ENCODE assay signal across 8 cellular contexts in genomic region chr17:64129765-64130558, GRCh38. TPM values are rescaled to one million over a fixed set of nuclear protein-coding genes. Genes with fewer than 3 reads are reported as not detected.
DNase-seq lines count a peak whose midpoint lies in the region; ATAC-seq and TF ChIP-seq lines count a peak whose summit lies in the region.

TSS of gene ERN1 (minus strand) at chr17:64130144. CDS start at chr17:64130029, 115 bp downstream.

- no peaks in the 10 kb centered on the region for H3K9me2 ChIP-seq in GM23338 (ENCODE audit: insufficient read depth)

- H3K4me3 ChIP-seq in GM23338 (peak within 1 kb of the TSS; percentile 84), fibroblast of pulmonary artery (replicated peaks; ENCODE audit: low read depth, low read length) (peak within 1 kb of the TSS; percentile 77)

- peak; percentile 92 for ATAC-seq in GM23338
- ATAC-seq in stimulated activated naive CD8-positive, alpha-beta T cell treated with anti-CD3 and anti-CD28 coated beads, Interleukin-15, Interleukin-2, amounts not matched to agents 100 U/mL and 50 U/mL, for 24 hours: peak; percentile 89

- no peak within 1 kb of the TSS for H3K27ac Mint-ChIP-seq in GM23338
- H3K27ac Mint-ChIP-seq in nephron: peak within 1 kb of the TSS; percentile 94 to 98 (median 97)

- H3K9me3 Mint-ChIP-seq in GM23338: no peaks in the 10 kb centered on the region
- no peaks in the 10 kb centered on the region for H3K9me3 Mint-ChIP-seq in nephron

- H3K36me3 ChIP-seq in GM23338 (ENCODE audit: insufficient read depth): no peaks in the 10 kb centered on the region

- peak within 1 kb of the TSS; percentile 76 for H3K4me3 Mint-ChIP-seq in GM23338
- H3K4me3 Mint-ChIP-seq in nephron: peak within 1 kb of the TSS; percentile 87 to 95 (median 88)

- H3K4me2 ChIP-seq in GM23338: peak within 1 kb of the TSS; percentile 91

- peaks cover 8% of the 10 kb centered on the region; the same call in 1 of the 2 replicates for H4K20me1 ChIP-seq in GM23338 (replicated peaks; ENCODE audit: insufficient read depth)

- H3K4me1 Mint-ChIP-seq in GM23338: peaks cover 9% of the 10 kb centered on the region
- peaks cover 29% of the 10 kb centered on the region for H3K4me1 Mint-ChIP-seq in nephron

- peaks cover 8% of the 10 kb centered on the region; the same call in 1 of the 2 replicates for H3K79me2 ChIP-seq in GM23338 (replicated peaks; ENCODE audit: insufficient read depth)

- H3K36me3 Mint-ChIP-seq in GM23338 (ENCODE audit: low read depth) (peaks cover 2% of the 10 kb centered on the region; the same call in 1 of the 3 replicates), nephron (ENCODE audit: low read depth) (no peaks in the 10 kb centered on the region)

- 0 out of 4 replicates have a peak, but pooled peaks of 1 of the 2 experiments have one; percentile 12 for TF ChIP-seq CTCF in GM23338 (conservative IDR thresholded peaks at IDR 0.05; ENCODE audit: low read depth in 2 of 2)
- no peak for TF ChIP-seq CTCF in fibroblast of pulmonary artery (IDR thresholded peaks at IDR 0.05; ENCODE audit: low read length, missing control alignments)
- no peak for TF ChIP-seq CTCF in nephron (IDR thresholded peaks at IDR 0.05; ENCODE audit: unreplicated experiment in 3 of 3)

- peak; percentile 96 for DNase-seq in EH (ENCODE audit: low read depth)
- DNase-seq in GM23338 (ENCODE audit: low spot score): peak; percentile 95
- DNase-seq in LoVo (ENCODE audit: low spot score): peak; percentile 91
- peak; percentile 55 for DNase-seq in SHP77 treated with DMSO at 0.1 percent for 48 hours (lab: John Stamatoyannopoulos, UW)
- peak; percentile 83 for DNase-seq in activated effector memory CD4-positive, alpha-beta T cell treated with Interleukin-2 at 50 U/mL for 16 hours
- peak; percentile 96 for DNase-seq in fibroblast of pulmonary artery (ENCODE audit: low read depth)
- DNase-seq in stimulated activated naive CD8-positive, alpha-beta T cell treated with anti-CD3 and anti-CD28 coated beads, Interleukin-15, Interleukin-2, amounts not matched to agents 100 U/mL and 50 U/mL, for 24 hours: peak; percentile 93

- peak within 1 kb of the TSS; percentile 94 for H2AFZ ChIP-seq in GM23338

- no peak within 1 kb of the TSS for H3K27ac ChIP-seq in GM23338 (ENCODE audit: low read depth)

- H3K4me1 ChIP-seq in GM23338 (ENCODE audit: insufficient read depth): peaks cover 16% of the 10 kb centered on the region

- peaks cover 30% of the 10 kb centered on the region for H3K27me3 ChIP-seq in GM23338 (ENCODE audit: insufficient read depth)

- peaks cover 4% of the 10 kb centered on the region; the same call in 1 of the 2 replicates for H3F3A ChIP-seq in GM23338 (replicated peaks; ENCODE audit: low read depth)

- peaks cover 18% of the 10 kb centered on the region for H3K27me3 Mint-ChIP-seq in GM23338 (ENCODE audit: insufficient read depth, low read depth, poor library complexity)
- peaks cover 5% of the 10 kb centered on the region for H3K27me3 Mint-ChIP-seq in nephron (ENCODE audit: low read depth)

TF ChIP-seq in GM23338, 12 proteins besides CTCF, POLR2A, EP300 and RAD21:
- TF ChIP-seq CREB1 (CRISPR knock-in tag; IDR thresholded peaks at IDR 0.05; ENCODE audit: low read depth) (peak; percentile 47), POLR2AphosphoS5 (IDR thresholded peaks at IDR 0.05; ENCODE audit: low read depth) (peak; percentile 94), REST (IDR thresholded peaks at IDR 0.05; ENCODE audit: unreplicated experiment) (no peak), EZH2phosphoT487 (IDR thresholded peaks at IDR 0.05; ENCODE audit: unreplicated experiment) (no peak)

RNA-seq across cellular contexts. Expression of gene ERN1, which starts in this region (rescaled TPM):
- 4.1 and 5.9 TPM in 2 replicates for total RNA-seq in GM23338 (2014; rRNA removed; shearing (Covaris generic))
- polyA plus RNA-seq in GM23338 (2016; fragmentation: Nextera tagmentation; extraction: Ambion mirVana): 4.2 and 7.5 TPM in 2 replicates
